ENCODE assay signal across 24 cellular contexts in the genomic region with DNA sequence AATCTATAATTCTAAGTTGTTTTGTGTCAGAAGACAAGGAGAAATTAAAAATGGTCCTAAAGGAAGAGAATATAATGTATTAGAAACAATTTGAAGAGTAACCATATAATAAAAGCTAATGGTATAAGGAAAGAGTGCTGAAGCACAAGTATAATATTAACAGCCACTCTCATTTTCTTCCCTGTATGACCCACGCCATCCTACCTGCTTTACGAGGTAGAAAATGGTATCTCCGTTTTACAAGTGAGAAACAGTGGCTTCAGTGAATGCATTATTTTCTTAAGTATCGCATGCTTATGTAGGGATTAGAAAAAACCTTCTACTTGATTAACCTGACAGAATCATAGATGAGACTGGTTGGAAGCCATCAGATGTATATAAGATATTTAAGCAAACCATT.
DNase-seq lines count a peak whose midpoint lies in the region; ATAC-seq and TF ChIP-seq lines count a peak whose summit lies in the region.
"Had no signal": no experiment of that assay in that cellular context is flagged by ENCODE, and none has a peak within 500 bp of the region (broad histone marks: within the 10 kb centered on the region; RNA-seq: fewer than 3 reads in every experiment).

No MANE protein-coding gene starts in this region.

- no peak overlapping the region for H3K4ac ChIP-seq in mesenchymal stem cell (ENCODE audit: low read depth in 1 of 2, low read length in 2 of 2)

- no peaks in the 10 kb centered on the region for H3K79me2 ChIP-seq in PC-3 (ENCODE audit: low read length)

- in situ Hi-C loops in Caki2 (cut with HindIII; ENCODE audit: low pct_unique_long_range_greater_than_20kb, low sequenced_read_pairs), result no loop called here

- no peak overlapping the region for H3K14ac ChIP-seq in mesenchymal stem cell (ENCODE audit: low read length in 2 of 2)

- H2AK5ac ChIP-seq in mesenchymal stem cell (ENCODE audit: low read length, severe bottlenecking), result no peak overlapping the region

- H4K20me1 ChIP-seq in PC-3 (ENCODE audit: low read length), result no peaks in the 10 kb centered on the region
- H4K20me1 ChIP-seq: BLaER1 treated with 17β-estradiol and CSF1 and Interleukin-3, amounts not matched to agents 10 nM and 100 nM had no signal

- H2BK12ac ChIP-seq in mesenchymal stem cell (ENCODE audit: low read length in 2 of 2), result no peak overlapping the region

- DNase-seq in Caki2 (ENCODE audit: low read depth) (peak; percentile 1), HT-29 (ENCODE audit: low spot score) (peak; percentile 4), PC-3 (peak; percentile 37), putamen (ENCODE audit: low spot score) (peak; percentile 7), mesenchymal stem cell (no peak), GOT3 (lab: John Stamatoyannopoulos, UW) (no peak), DMS 273 (lab: John Stamatoyannopoulos, UW; ENCODE audit: unreplicated experiment) (no peak), amygdala (lab: John Stamatoyannopoulos, UW) (no peak)
- DNase-seq: AML-193; Caco-2; CD4-positive, alpha-beta T cell; CD8-positive, alpha-beta T cell; DMS 273 treated with DMSO at 0.1 percent for 48 hours; DMS153; DMS53; DMS79; DND-41; EL; GDM1 had no signal

- H3K27ac ChIP-seq in PC-3 (ENCODE audit: low read length) (no peak overlapping the region), mesenchymal stem cell (ENCODE audit: low read length, poor library complexity, severe bottlenecking) (no peak overlapping the region)
- H3K27ac ChIP-seq: 22Rv1; A549; BLaER1 treated with 17β-estradiol and CSF1 and Interleukin-3, amounts not matched to agents 10 nM and 100 nM; C4-2B had no signal

- BruUV-seq in PC-3 (replicated peaks; lab: Mats Ljungman, UMichigan), result no TSS peak

- no peak overlapping the region for H3K9ac ChIP-seq in PC-3 (ENCODE audit: low read length)
- H3K9ac ChIP-seq in mesenchymal stem cell (ENCODE audit: low read length), result no peak overlapping the region
- H3K9ac ChIP-seq: BLaER1 treated with 17β-estradiol and CSF1 and Interleukin-3, amounts not matched to agents 10 nM and 100 nM had no signal

- ATAC-seq in PC-3, result peak; percentile 58
- ATAC-seq: A549; CD8-positive, alpha-beta T cell; GM12878 had no signal

- no peak overlapping the region for H2BK120ac ChIP-seq in mesenchymal stem cell (ENCODE audit: low read depth, low read length)

- no peaks in the 10 kb centered on the region for H3F3A ChIP-seq in PC-3 (ENCODE audit: low read length, unreplicated experiment)

- no peaks in the 10 kb centered on the region for H3K9me2 ChIP-seq in PC-3 (replicated peaks; ENCODE audit: low read length)

- H3K4me3 ChIP-seq in PC-3 (ENCODE audit: low read length) (no peak overlapping the region), mesenchymal stem cell (ENCODE audit: insufficient read depth in 1 of 2, low read depth in 1 of 2, low read length in 2 of 2) (no peak overlapping the region)
- H3K4me3 ChIP-seq: A549; BLaER1 treated with 17β-estradiol and CSF1 and Interleukin-3, amounts not matched to agents 10 nM and 100 nM; GM12878 had no signal

- H3K4me1 ChIP-seq in PC-3 (ENCODE audit: insufficient read depth, low read length) (no peaks in the 10 kb centered on the region), mesenchymal stem cell (ENCODE audit: control insufficient read depth, insufficient read depth, low read depth, low read length) (no peaks in the 10 kb centered on the region)
- H3K4me1 ChIP-seq: A549; BLaER1 treated with 17β-estradiol and CSF1 and Interleukin-3, amounts not matched to agents 10 nM and 100 nM; Caco-2 had no signal

- WGBS in mesenchymal stem cell, result no CpG with 5 or more reads among the region's 4 CpGs

- TF ChIP-seq CTCF in PC-3 (conservative IDR thresholded peaks at IDR 0.05; ENCODE audit: low read depth, low read length), result no peak

- H3K9me3 ChIP-seq in PC-3 (ENCODE audit: low read length) (no peaks in the 10 kb centered on the region), mesenchymal stem cell (ENCODE audit: control insufficient read depth, low read length) (peaks cover 2% of the 10 kb centered on the region)
- H3K9me3 ChIP-seq: A549, Caco-2 had no signal

- H3K79me1 ChIP-seq in mesenchymal stem cell (replicated peaks; ENCODE audit: low read length, poor library complexity, severe bottlenecking), result no peaks in the 10 kb centered on the region

- H3K23ac ChIP-seq in mesenchymal stem cell (ENCODE audit: low read length in 2 of 2), result no peak overlapping the region

- CTCF ChIA-PET in PC-3 (lab: Charles Lee), result no interaction called here

- no peak overlapping the region for H3K4me2 ChIP-seq in PC-3 (ENCODE audit: low read length)
- no peak overlapping the region for H3K4me2 ChIP-seq in mesenchymal stem cell (ENCODE audit: low read length, poor library complexity, severe bottlenecking)
- H3K4me2 ChIP-seq: A549 had no signal

- intact Hi-C loops in PC-3 (cut with micrococcal nuclease), result no loop called here

- no peak overlapping the region for H4K91ac ChIP-seq in mesenchymal stem cell (ENCODE audit: low read length)

- H3K18ac ChIP-seq in mesenchymal stem cell (ENCODE audit: low read depth in 1 of 2, low read length in 2 of 2), result no peak overlapping the region

- H2BK5ac ChIP-seq in mesenchymal stem cell (ENCODE audit: low read depth, low read length, poor library complexity, severe bottlenecking), result no peak overlapping the region

- H3K36me3 ChIP-seq in PC-3 (ENCODE audit: low read depth, low read length), result no peaks in the 10 kb centered on the region
- no peaks in the 10 kb centered on the region for H3K36me3 ChIP-seq in mesenchymal stem cell (ENCODE audit: control insufficient read depth in 1 of 2, insufficient read depth in 2 of 2, low read depth in 1 of 2, low read length in 2 of 2)
- H3K36me3 ChIP-seq: BLaER1 treated with 17β-estradiol and CSF1 and Interleukin-3, amounts not matched to agents 10 nM and 100 nM had no signal

- no peak overlapping the region for H2AFZ ChIP-seq in PC-3 (ENCODE audit: low read length)
- no peak overlapping the region for H2AFZ ChIP-seq in mesenchymal stem cell (ENCODE audit: low read depth, low read length)

- H4K8ac ChIP-seq in mesenchymal stem cell (ENCODE audit: low read length), result no peak overlapping the region

- POLR2A ChIA-PET in PC-3 (lab: Charles Lee; ENCODE audit: unreplicated experiment), result no interaction called here

- H3K27me3 ChIP-seq in PC-3 (ENCODE audit: low read length) (no peaks in the 10 kb centered on the region), mesenchymal stem cell (ENCODE audit: control insufficient read depth in 1 of 2, insufficient read depth in 1 of 2, low read length in 2 of 2) (no peaks in the 10 kb centered on the region)
- H3K27me3 ChIP-seq: BLaER1 treated with 17β-estradiol and CSF1 and Interleukin-3, amounts not matched to agents 10 nM and 100 nM had no signal

- no peak overlapping the region for H2BK15ac ChIP-seq in mesenchymal stem cell (ENCODE audit: low read depth, poor library complexity, severe bottlenecking)

Comparison
In these comparisons a context has a peak if more than half of its experiments do, and no peak if none do; other contexts are left out.
1. DNase-seq: peak in Caki2 (single experiment), HT-29 (single experiment), PC-3 (single experiment) and putamen (single experiment); none in mesenchymal stem cell (single experiment), GOT3 (single experiment), DMS 273 (single experiment) and amygdala (0 of 56).